Comparison of ENCODE assay signal across 21 cellular contexts in genomic region chr4:53907772-53908171, GRCh38.
"Had no signal": no experiment of that assay in that cellular context is flagged by ENCODE, and none has a peak within 500 bp of the region (broad histone marks: within the 10 kb centered on the region; RNA-seq: fewer than 3 reads in every experiment).

No MANE protein-coding gene starts in this region.

- H3K4me1 ChIP-seq: prostate gland had no signal

- H3K27ac ChIP-seq: body of pancreas, colonic mucosa, lower lobe of right lung, prostate gland, suprapubic skin had no signal

- H3K27me3 ChIP-seq: body of pancreas, colonic mucosa had no signal

- H3K9me3 ChIP-seq: body of pancreas, colonic mucosa, lower lobe of right lung, prostate gland, suprapubic skin had no signal

- H3K36me3 ChIP-seq: colonic mucosa, lower lobe of right lung, prostate gland, suprapubic skin had no signal

- H3K4me3 ChIP-seq: body of pancreas, colonic mucosa, lower lobe of right lung, prostate gland, skin epidermis, suprapubic skin had no signal

- DNase-seq: activated B cell treated with CpG ODN at 0.5 μM for 24 hours; activated CD4-positive, alpha-beta memory T cell treated with anti-CD3 and anti-CD28 coated beads for 36 hours; activated CD4-positive, alpha-beta T cell treated with anti-CD3 and anti-CD28 coated beads for 4 hours; activated naive CD4-positive, alpha-beta T cell; activated naive CD8-positive, alpha-beta T cell treated with anti-CD3 and anti-CD28 coated beads for 36 hours; body of pancreas; colonic mucosa; foreskin fibroblast; hippocampal formation; left colon; lower lobe of right lung; right cardiac atrium; stimulated activated CD4-positive, alpha-beta T cell treated with anti-CD3 and anti-CD28 coated beads, Interleukin-15, amount 100 ng/mL, for 24 hours; stimulated activated CD4-positive, alpha-beta T cell treated with anti-CD3 and anti-CD28 coated beads, Interleukin-2, amount 100 ng/mL, for 48 hours; stimulated activated naive CD8-positive, alpha-beta T cell treated with anti-CD3 and anti-CD28 coated beads, Interleukin-15, amount 100 ng/mL, for 72 hours; T-helper 1 cell; T-helper 9 cell; trophoblast cell had no signal
